10 cellular contexts compared by ENCODE assay signal in genomic region chr6:5014072-5014561, GRCh38.
"Had no signal": no experiment of that assay in that cellular context is flagged by ENCODE, and none has a peak within 500 bp of the region (broad histone marks: within the 10 kb centered on the region; RNA-seq: fewer than 3 reads in every experiment).

No MANE protein-coding gene starts in this region.

- H3K4me1 ChIP-seq: HAP-1 had no signal

- H2AFZ ChIP-seq: GM23248 had no signal

- H3K36me3 ChIP-seq: HAP-1 had no signal

- H3K4me3 Mint-ChIP-seq: H9, HFFc6 had no signal

- H3K4me3 ChIP-seq: GM23248, HAP-1 had no signal

- H3K27ac ChIP-seq: GM23248 had no signal

- H3K9ac ChIP-seq: GM23248 had no signal

- H3K27ac Mint-ChIP-seq: H9, HFFc6 had no signal

- FAIRE-seq: H1, H54 had no signal

- H3K9me3 ChIP-seq: HAP-1 had no signal

- DNase-seq: GM23248, GOT3, H7, H9, HCEC 1CT, HFFc6 had no signal

- ATAC-seq: HCT116 had no signal
